ENCODE assay signal across 8 cellular contexts in the genomic region with DNA sequence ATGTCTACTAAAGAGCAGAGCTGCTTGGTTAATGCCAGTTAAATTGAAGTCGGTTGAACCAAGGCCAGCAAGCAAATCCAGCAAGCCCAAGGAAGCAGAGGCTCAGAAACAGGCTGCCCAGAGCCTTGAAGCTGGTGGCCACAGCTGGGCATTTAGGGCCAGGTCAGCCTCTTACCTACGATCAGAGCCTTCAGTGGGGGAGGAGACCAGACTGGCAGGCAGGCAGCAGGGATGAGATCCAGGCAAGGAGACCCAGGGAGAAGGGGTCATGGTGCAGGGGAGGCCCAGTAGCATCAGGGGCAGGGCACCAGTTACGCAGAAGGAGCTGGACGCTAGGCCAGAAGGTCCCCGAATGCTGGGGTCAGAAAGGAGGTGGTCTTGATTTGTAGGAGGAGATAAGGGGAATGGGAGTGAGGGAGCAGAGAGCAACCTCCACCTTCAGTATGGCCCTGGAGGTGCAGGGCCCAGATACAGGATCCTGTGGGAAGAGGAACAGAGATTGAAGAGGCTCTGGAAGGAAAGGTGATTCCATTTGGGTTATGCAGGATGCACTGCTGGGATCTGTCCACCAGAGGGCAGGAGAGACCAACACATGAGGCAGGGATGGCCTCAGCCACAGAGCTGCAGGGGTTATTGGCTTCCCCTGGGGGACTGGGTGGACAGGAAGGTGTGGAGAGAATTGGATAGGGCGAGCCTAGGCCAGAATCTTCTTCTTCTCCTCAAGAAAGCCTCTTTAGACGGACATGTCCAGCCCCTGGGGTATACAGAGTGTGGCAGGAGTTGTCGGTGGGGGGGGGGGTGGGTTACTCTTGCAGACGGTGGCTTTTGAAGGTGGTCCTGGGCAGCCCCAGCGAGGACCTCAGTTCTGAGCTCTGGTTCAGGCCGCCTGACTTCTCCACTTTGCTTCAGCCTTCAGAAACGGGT.
DNase-seq lines count a peak whose midpoint lies in the region; ATAC-seq and TF ChIP-seq lines count a peak whose summit lies in the region.

No MANE protein-coding gene starts in this region.

- H3K36me3 ChIP-seq in MG63 (no peaks in the 10 kb centered on the region), right atrium auricular region (no peaks in the 10 kb centered on the region)

- H3K4me1 ChIP-seq in right atrium auricular region: peaks cover 0 to 10% of the 10 kb centered on the region in 2 donors

- peak; percentile 73 for ATAC-seq in sciatic nerve
- no peak for ATAC-seq in HG03135 (IDR thresholded peaks at IDR 0.05; ENCODE audit: unreplicated experiment)

- H3K4me3 ChIP-seq in AG04450 (ENCODE audit: low read depth, low read length) (no peak overlapping the region), MG63 (no peak overlapping the region), right atrium auricular region (no peak overlapping the region)

- H3K27me3 ChIP-seq in AG04450 (ENCODE audit: control insufficient read depth, insufficient read depth, low read length): peaks cover 31% of the 10 kb centered on the region
- H3K27me3 ChIP-seq in MG63: peaks cover 9% of the 10 kb centered on the region
- H3K27me3 ChIP-seq in right atrium auricular region: no peaks in the 10 kb centered on the region

- in situ Hi-C loops in GM13977 (cut with MboI; ENCODE audit: low pct_unique_long_range_greater_than_20kb, low sequenced_read_pairs, unreplicated experiment): no loop called here

- no peak overlapping the region for H3K27ac ChIP-seq in AG04450 (ENCODE audit: low read depth, low read length)
- H3K27ac ChIP-seq in right atrium auricular region: no peak overlapping the region

- intact Hi-C loops in sciatic nerve (cut with DNase I): no loop called here

- POLR2A ChIA-PET in AG04450 (lab: Yijun Ruan, JAX): no interaction called here

- H3K9me3 ChIP-seq in AG04450 (ENCODE audit: control insufficient read depth, insufficient read depth, low read length) (no peaks in the 10 kb centered on the region; the same call in 1 of the 2 replicates), MG63 (no peaks in the 10 kb centered on the region), right atrium auricular region (no peaks in the 10 kb centered on the region)

- TF ChIP-seq CTCF in AG04450 (IDR thresholded peaks at IDR 0.05; ENCODE audit: low read depth, low read length): peak; percentile 95
- TF ChIP-seq CTCF in GM13977 (IDR thresholded peaks at IDR 0.05; ENCODE audit: extremely low read depth, insufficient read depth, missing control alignments): peak; percentile 94
- peak; percentile 94 to 95 for TF ChIP-seq CTCF in right atrium auricular region (IDR thresholded peaks at IDR 0.05)

- CTCF ChIA-PET in AG04450 (lab: Charles Lee): interaction anchor here (0.6 to 5.0 kb wide), 20 partner anchors 8 to 1655 kb away, joined by 3 to 55 read pairs (median 4); no protein-coding TSS in a partner anchor

- DNase-seq in AG04450 (ENCODE audit: low read depth, low spot score) (peak; percentile 6), GM13977 (ENCODE audit: low spot score) (peak; percentile 87), MG63 (peak; percentile 25), SW480 (ENCODE audit: low spot score) (peak; percentile 56), amniotic epithelial cell (ENCODE audit: low read depth) (peak; percentile 27), right atrium auricular region (ENCODE audit: low spot score) (peak; percentile 75), sciatic nerve (ENCODE audit: low spot score) (peak; percentile 80)

Comparison
In these comparisons a context has a peak if more than half of its experiments do, and no peak if none do; other contexts are left out.
1. DNase-seq: peak in every context shown above with its lines; median percentile 87 in GM13977; 80 in sciatic nerve; 75 in right atrium auricular region; 56 in SW480; 27 in amniotic epithelial cell; 25 in MG63; 6 in AG04450.